2 cellular contexts compared by ENCODE assay signal in the genomic region with DNA sequence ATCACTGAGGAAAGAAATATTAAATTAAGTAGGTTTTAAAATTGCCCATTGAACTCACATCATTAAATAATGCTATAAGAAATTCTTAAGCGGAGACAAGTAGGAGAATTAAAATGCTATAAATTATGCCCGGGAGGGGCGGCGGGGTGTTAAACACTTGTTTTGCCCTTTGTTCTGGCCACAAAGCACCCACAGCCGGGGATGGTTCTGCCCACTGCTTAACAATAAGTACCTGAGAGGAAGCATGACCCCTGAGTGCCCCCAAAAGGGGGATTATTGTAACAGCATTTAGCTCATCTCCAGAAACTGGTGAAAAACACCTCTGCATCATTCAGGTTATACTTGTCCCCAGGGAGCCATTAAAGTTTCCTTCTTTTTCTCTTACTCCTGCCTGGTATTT.
TF ChIP-seq lines count a peak whose summit lies in the region.

No MANE protein-coding gene starts in this region.

TF ChIP-seq in SK-N-SH, 30 proteins besides CTCF, POLR2A, EP300 and RAD21 (continued from another document):
- TF ChIP-seq, protein P1, sequence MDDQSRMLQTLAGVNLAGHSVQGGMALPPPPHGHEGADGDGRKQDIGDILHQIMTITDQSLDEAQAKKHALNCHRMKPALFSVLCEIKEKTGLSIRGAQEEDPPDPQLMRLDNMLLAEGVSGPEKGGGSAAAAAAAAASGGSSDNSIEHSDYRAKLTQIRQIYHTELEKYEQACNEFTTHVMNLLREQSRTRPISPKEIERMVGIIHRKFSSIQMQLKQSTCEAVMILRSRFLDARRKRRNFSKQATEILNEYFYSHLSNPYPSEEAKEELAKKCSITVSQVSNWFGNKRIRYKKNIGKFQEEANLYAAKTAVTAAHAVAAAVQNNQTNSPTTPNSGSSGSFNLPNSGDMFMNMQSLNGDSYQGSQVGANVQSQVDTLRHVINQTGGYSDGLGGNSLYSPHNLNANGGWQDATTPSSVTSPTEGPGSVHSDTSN (IDR thresholded peaks at IDR 0.05) = no peak

TF ChIP-seq in SK-N-SH treated with all-trans-retinoic acid at 6 μM for 48 hours, 23 proteins besides CTCF, POLR2A, EP300 and RAD21 (continued from another document):
- TF ChIP-seq TSHZ2 (CRISPR knock-in tag; IDR thresholded peaks at IDR 0.05) (no peak), TCF4 (CRISPR knock-in tag; IDR thresholded peaks at IDR 0.05; ENCODE audit: borderline replicate concordance) (no peak), ESRRG (CRISPR knock-in tag; IDR thresholded peaks at IDR 0.05) (no peak), ZFP3 (CRISPR knock-in tag; IDR thresholded peaks at IDR 0.05) (no peak), ZC3H10 (CRISPR knock-in tag; IDR thresholded peaks at IDR 0.05) (no peak), ZNF565 (CRISPR knock-in tag; conservative IDR thresholded peaks at IDR 0.05; ENCODE audit: low read depth) (no peak), BACH2 (CRISPR knock-in tag; IDR thresholded peaks at IDR 0.05; ENCODE audit: borderline replicate concordance) (no peak), CSRNP3 (CRISPR knock-in tag; IDR thresholded peaks at IDR 0.05) (no peak)
- TF ChIP-seq, protein P2, sequence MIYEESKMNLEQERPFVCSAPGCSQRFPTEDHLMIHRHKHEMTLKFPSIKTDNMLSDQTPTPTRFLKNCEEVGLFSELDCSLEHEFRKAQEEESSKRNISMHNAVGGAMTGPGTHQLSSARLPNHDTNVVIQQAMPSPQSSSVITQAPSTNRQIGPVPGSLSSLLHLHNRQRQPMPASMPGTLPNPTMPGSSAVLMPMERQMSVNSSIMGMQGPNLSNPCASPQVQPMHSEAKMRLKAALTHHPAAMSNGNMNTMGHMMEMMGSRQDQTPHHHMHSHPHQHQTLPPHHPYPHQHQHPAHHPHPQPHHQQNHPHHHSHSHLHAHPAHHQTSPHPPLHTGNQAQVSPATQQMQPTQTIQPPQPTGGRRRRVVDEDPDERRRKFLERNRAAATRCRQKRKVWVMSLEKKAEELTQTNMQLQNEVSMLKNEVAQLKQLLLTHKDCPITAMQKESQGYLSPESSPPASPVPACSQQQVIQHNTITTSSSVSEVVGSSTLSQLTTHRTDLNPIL (CRISPR knock-in tag; IDR thresholded peaks at IDR 0.05; ENCODE audit: low read depth) = no peak
